1 cellular context compared by ENCODE assay signal in the genomic region with DNA sequence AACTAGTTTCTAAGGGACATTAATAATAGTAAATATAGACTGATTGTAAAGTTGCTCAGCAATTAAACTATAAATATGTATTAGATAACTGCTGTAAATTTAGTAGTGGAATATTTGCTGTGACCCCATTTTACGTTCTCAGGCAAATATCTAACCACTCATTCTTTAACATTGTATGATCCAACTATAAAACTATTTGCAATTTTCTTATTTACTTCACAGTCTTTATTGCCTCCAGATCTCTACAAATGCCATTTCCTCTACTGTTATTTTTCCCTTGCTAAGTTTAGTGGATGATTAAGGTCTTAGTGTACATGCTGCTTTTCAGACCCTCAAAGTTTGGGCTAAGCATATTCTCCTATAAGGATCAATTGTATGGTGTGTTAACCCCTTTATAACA.
TF ChIP-seq lines count a peak whose summit lies in the region.

No MANE protein-coding gene starts in this region.

TF ChIP-seq in GM23338, 12 proteins besides CTCF, POLR2A, EP300 and RAD21:
- TF ChIP-seq ZNF331 (CRISPR knock-in tag; IDR thresholded peaks at IDR 0.05; ENCODE audit: low read depth) (no peak), CREB1 (CRISPR knock-in tag; IDR thresholded peaks at IDR 0.05; ENCODE audit: low read depth) (no peak), ZNF114 (CRISPR knock-in tag; IDR thresholded peaks at IDR 0.05) (no peak)
- TF ChIP-seq, protein P1, sequence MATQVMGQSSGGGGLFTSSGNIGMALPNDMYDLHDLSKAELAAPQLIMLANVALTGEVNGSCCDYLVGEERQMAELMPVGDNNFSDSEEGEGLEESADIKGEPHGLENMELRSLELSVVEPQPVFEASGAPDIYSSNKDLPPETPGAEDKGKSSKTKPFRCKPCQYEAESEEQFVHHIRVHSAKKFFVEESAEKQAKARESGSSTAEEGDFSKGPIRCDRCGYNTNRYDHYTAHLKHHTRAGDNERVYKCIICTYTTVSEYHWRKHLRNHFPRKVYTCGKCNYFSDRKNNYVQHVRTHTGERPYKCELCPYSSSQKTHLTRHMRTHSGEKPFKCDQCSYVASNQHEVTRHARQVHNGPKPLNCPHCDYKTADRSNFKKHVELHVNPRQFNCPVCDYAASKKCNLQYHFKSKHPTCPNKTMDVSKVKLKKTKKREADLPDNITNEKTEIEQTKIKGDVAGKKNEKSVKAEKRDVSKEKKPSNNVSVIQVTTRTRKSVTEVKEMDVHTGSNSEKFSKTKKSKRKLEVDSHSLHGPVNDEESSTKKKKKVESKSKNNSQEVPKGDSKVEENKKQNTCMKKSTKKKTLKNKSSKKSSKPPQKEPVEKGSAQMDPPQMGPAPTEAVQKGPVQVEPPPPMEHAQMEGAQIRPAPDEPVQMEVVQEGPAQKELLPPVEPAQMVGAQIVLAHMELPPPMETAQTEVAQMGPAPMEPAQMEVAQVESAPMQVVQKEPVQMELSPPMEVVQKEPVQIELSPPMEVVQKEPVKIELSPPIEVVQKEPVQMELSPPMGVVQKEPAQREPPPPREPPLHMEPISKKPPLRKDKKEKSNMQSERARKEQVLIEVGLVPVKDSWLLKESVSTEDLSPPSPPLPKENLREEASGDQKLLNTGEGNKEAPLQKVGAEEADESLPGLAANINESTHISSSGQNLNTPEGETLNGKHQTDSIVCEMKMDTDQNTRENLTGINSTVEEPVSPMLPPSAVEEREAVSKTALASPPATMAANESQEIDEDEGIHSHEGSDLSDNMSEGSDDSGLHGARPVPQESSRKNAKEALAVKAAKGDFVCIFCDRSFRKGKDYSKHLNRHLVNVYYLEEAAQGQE (IDR thresholded peaks at IDR 0.05; ENCODE audit: unreplicated experiment): no peak
